ENCODE assay signal across 9 cellular contexts in the genomic region with DNA sequence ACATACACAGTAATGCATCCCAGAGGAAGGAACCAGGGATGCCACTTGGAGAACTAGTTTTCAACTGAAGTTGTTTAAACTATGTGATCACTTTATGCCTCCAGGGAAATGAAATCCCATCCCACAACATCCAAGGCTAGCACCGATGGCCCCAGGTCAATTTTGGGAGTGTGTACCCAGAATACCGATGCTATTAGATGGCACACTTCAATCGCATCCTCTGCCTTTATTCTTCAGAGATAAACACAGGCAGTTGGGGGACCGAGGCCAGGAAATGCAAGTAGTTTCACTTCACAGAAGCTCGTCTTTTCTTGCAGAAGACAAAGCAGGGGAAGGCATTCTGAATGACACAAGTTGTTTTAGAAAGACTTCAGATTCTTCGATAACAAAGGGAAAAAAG. TPM values are rescaled to one million over a fixed set of nuclear protein-coding genes. Genes with fewer than 3 reads are reported as not detected.
DNase-seq lines count a peak whose midpoint lies in the region; ATAC-seq lines count a peak whose summit lies in the region.
"Had no signal": no experiment of that assay in that cellular context is flagged by ENCODE, and none has a peak within 500 bp of the region (broad histone marks: within the 10 kb centered on the region; RNA-seq: fewer than 3 reads in every experiment).

No MANE protein-coding gene starts in this region.

- peak overlapping the region in 1 of 2 donors; percentile 39 for H3K4me3 Mint-ChIP-seq in stimulated activated naive B cell treated with anti-CD40 and anti-IgM and Interleukin-4, amounts not matched to agents 10 μg/mL and 1 μg/mL and 100 μg/mL, for 72 hours
- H3K4me3 Mint-ChIP-seq: brain had no signal

- peaks cover 56 to 88% of the 10 kb centered on the region in 2 donors for H3K4me1 Mint-ChIP-seq in stimulated activated naive B cell treated with anti-CD40 and anti-IgM and Interleukin-4, amounts not matched to agents 10 μg/mL and 1 μg/mL and 100 μg/mL, for 72 hours

- DNase-seq in astrocyte of the hippocampus (ENCODE audit: low read depth, low spot score) (peak; percentile 22), NCI-H1092 treated with DMSO at 0.1 percent for 48 hours (lab: John Stamatoyannopoulos, UW) (no peak), sciatic nerve (ENCODE audit: low spot score) (no peak), cortex of kidney (lab: John Stamatoyannopoulos, UW) (no peak)
- DNase-seq in stimulated activated naive B cell treated with anti-CD40 and anti-IgM and Interleukin-4, amounts not matched to agents 10 μg/mL and 1 μg/mL and 100 μg/mL, for 72 hours, result no peak
- DNase-seq: SIG-M5 had no signal

- H3K27ac Mint-ChIP-seq in stimulated activated naive B cell treated with anti-CD40 and anti-IgM and Interleukin-4, amounts not matched to agents 10 μg/mL and 1 μg/mL and 100 μg/mL, for 72 hours, result peak overlapping the region; percentile 14

- H3K9me3 Mint-ChIP-seq in stimulated activated naive B cell treated with anti-CD40 and anti-IgM and Interleukin-4, amounts not matched to agents 10 μg/mL and 1 μg/mL and 100 μg/mL, for 72 hours, result peaks cover 5% of the 10 kb centered on the region in 2 donors

- ATAC-seq in GM18873 (IDR thresholded peaks at IDR 0.05; ENCODE audit: low FRiP score, unreplicated experiment) (peak; percentile 53), sciatic nerve (no peak)
- peak; percentile 42 to 59 for ATAC-seq in stimulated activated naive B cell treated with anti-CD40 and anti-IgM and Interleukin-4, amounts not matched to agents 10 μg/mL and 1 μg/mL and 100 μg/mL, for 72 hours (replicated peaks)

- H3K36me3 Mint-ChIP-seq in stimulated activated naive B cell treated with anti-CD40 and anti-IgM and Interleukin-4, amounts not matched to agents 10 μg/mL and 1 μg/mL and 100 μg/mL, for 72 hours, result peaks cover 29 to 52% of the 10 kb centered on the region in 2 donors

- no peaks in the 10 kb centered on the region for H3K27me3 Mint-ChIP-seq in stimulated activated naive B cell treated with anti-CD40 and anti-IgM and Interleukin-4, amounts not matched to agents 10 μg/mL and 1 μg/mL and 100 μg/mL, for 72 hours
- H3K27me3 Mint-ChIP-seq: brain had no signal

- peak overlapping the region; percentile 71 for H3K27ac ChIP-seq in KOPT-K1 (ENCODE audit: low read depth, low read length, poor library complexity, severe bottlenecking)

- H3K9me3 ChIP-seq in KOPT-K1 (ENCODE audit: insufficient read depth, low read length, poor library complexity, severe bottlenecking), result no peaks in the 10 kb centered on the region

- no peaks in the 10 kb centered on the region for H3K36me3 ChIP-seq in KOPT-K1 (ENCODE audit: insufficient read depth, low read length)

- intact Hi-C loops in sciatic nerve (cut with DNase I), result no loop called here

RNA-seq across cellular contexts. Expression of gene STK24, which starts 13.8 kb away (rescaled TPM):
- 44.2 TPM for total RNA-seq in sciatic nerve
